Comparison of ENCODE assay signal across 13 cellular contexts in the genomic region with DNA sequence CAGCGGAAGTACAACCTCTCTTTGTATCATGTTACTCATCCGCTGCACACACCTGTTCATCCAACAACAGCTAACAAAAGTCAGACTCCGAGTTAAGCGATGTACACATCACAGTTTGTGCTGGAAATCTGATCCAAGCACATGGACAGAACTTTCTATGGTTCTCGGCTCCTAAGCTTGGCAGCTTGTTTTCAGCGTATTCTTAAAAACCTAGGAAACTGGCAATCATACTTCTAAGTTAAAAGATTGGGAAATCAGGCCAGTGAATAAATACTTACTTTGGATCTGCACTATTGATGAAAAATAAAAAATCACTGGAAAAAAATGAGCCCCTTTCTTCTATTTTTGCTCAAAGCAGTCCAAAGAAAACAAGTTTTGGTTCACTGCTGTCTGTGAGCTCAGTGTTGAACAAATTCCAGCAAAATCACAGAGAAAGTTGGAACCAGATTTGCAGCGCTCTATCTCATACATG.
DNase-seq lines count a peak whose midpoint lies in the region; ATAC-seq and TF ChIP-seq lines count a peak whose summit lies in the region.
"Had no signal": no experiment of that assay in that cellular context is flagged by ENCODE, and none has a peak within 500 bp of the region (broad histone marks: within the 10 kb centered on the region; RNA-seq: fewer than 3 reads in every experiment).

No MANE protein-coding gene starts in this region.

- no peaks in the 10 kb centered on the region for H3K27me3 ChIP-seq in GM23248 (replicated peaks; ENCODE audit: insufficient read depth)
- no peaks in the 10 kb centered on the region for H3K27me3 ChIP-seq in SJCRH30
- no peaks in the 10 kb centered on the region for H3K27me3 ChIP-seq in rectal smooth muscle tissue (ENCODE audit: control insufficient read depth, insufficient read depth, low read length)
- H3K27me3 ChIP-seq: breast epithelium had no signal

- H3F3A ChIP-seq in GM23248 (ENCODE audit: insufficient read depth): peaks cover 28% of the 10 kb centered on the region

- TF ChIP-seq CTCF in mucosa of descending colon (IDR thresholded peaks at IDR 0.05): no peak

- peak overlapping the region; percentile 59 for H3K4me3 ChIP-seq in GM23248
- peak overlapping the region; percentile 60 for H3K4me3 ChIP-seq in SJCRH30
- H3K4me3 ChIP-seq in rectal smooth muscle tissue (ENCODE audit: low read length): no peak overlapping the region
- H3K4me3 ChIP-seq in mucosa of descending colon: no peak overlapping the region
- H3K4me3 ChIP-seq: breast epithelium had no signal

- no peaks in the 10 kb centered on the region for H3K36me3 ChIP-seq in GM23248 (ENCODE audit: low read depth)
- H3K36me3 ChIP-seq in SJCRH30: no peaks in the 10 kb centered on the region
- H3K36me3 ChIP-seq in rectal smooth muscle tissue (ENCODE audit: control insufficient read depth, insufficient read depth, low read length): no peaks in the 10 kb centered on the region
- H3K36me3 ChIP-seq in mucosa of descending colon (ENCODE audit: low read depth): no peaks in the 10 kb centered on the region
- H3K36me3 ChIP-seq: breast epithelium had no signal

- H3K9me2 ChIP-seq in GM23248 (ENCODE audit: insufficient read depth): no peaks in the 10 kb centered on the region

- no peaks in the 10 kb centered on the region for H3K79me2 ChIP-seq in GM23248 (ENCODE audit: insufficient read depth)

- H3K9ac ChIP-seq in GM23248: peak overlapping the region; percentile 12
- H3K9ac ChIP-seq in rectal smooth muscle tissue (ENCODE audit: low read length): no peak overlapping the region

- 8% methylated on average over 7 of the region's 7 CpGs for WGBS in GM23248 (ENCODE audit: low coverage in 1 of 2, low lambda C conversion rate in 2 of 2, missing lambda C conversion rate in 2 of 2), 2 experiments

- ATAC-seq in Right ventricle myocardium inferior (peak; percentile 10), GM21825 (IDR thresholded peaks at IDR 0.05; ENCODE audit: unreplicated experiment) (no peak), GM21529 (IDR thresholded peaks at IDR 0.05; ENCODE audit: unreplicated experiment) (no peak), mucosa of descending colon (no peak), HG02571 (IDR thresholded peaks at IDR 0.05; ENCODE audit: unreplicated experiment) (no peak)
- ATAC-seq: foreskin keratinocyte, PC-3 had no signal

- intact Hi-C loops in Right ventricle myocardium inferior (cut with DNase I): loop anchor here (5.0 kb wide), 1 partner anchor 150 kb away; no protein-coding TSS in a partner anchor
- intact Hi-C loops in mucosa of descending colon (cut with DNase I, micrococcal nuclease): no loop called here

- peak overlapping the region; percentile 64 for H3K4me2 ChIP-seq in GM23248 (ENCODE audit: unreplicated experiment)

- no peaks in the 10 kb centered on the region for H4K20me1 ChIP-seq in GM23248 (ENCODE audit: insufficient read depth)

- H3K4me1 ChIP-seq in GM23248 (ENCODE audit: insufficient read depth) (peaks cover 31% of the 10 kb centered on the region), SJCRH30 (peaks cover 42% of the 10 kb centered on the region), rectal smooth muscle tissue (ENCODE audit: control insufficient read depth, insufficient read depth, low read length) (peaks cover 13% of the 10 kb centered on the region), mucosa of descending colon (ENCODE audit: low read depth) (no peaks in the 10 kb centered on the region)
- H3K4me1 ChIP-seq: breast epithelium, foreskin keratinocyte had no signal

- in situ Hi-C loops in GM23248 (cut with MboI): no loop called here

- DNase-seq in GM23248: peak; percentile 59
- peak; percentile 68 to 83 for DNase-seq in SJCRH30
- no peak for DNase-seq in Right ventricle myocardium inferior (ENCODE audit: missing footprints)
- no peak for DNase-seq in mucosa of descending colon
- DNase-seq: CD4-positive, alpha-beta T cell; foreskin keratinocyte; MM.1S; PC-3 had no signal

- H2AFZ ChIP-seq in GM23248: peak overlapping the region; percentile 7; the same call in 1 of the 2 replicates

- no peaks in the 10 kb centered on the region for H3K9me3 ChIP-seq in GM23248 (ENCODE audit: low read depth)
- no peaks in the 10 kb centered on the region for H3K9me3 ChIP-seq in SJCRH30 (replicated peaks)
- H3K9me3 ChIP-seq in mucosa of descending colon: no peaks in the 10 kb centered on the region
- H3K9me3 ChIP-seq: breast epithelium had no signal

- peak overlapping the region; percentile 8 for H3K27ac ChIP-seq in GM23248
- H3K27ac ChIP-seq in SJCRH30: peak overlapping the region; percentile 98
- peak overlapping the region; percentile 1 for H3K27ac ChIP-seq in rectal smooth muscle tissue (ENCODE audit: low read depth, low read length)
- H3K27ac ChIP-seq: foreskin keratinocyte had no signal

Comparison
In these comparisons a context has a peak if more than half of its experiments do, and no peak if none do; other contexts are left out.
1. DNase-seq: peak in GM23248 (single experiment) and SJCRH30 (2 of 2); none in Right ventricle myocardium inferior (single experiment) and mucosa of descending colon (0 of 3).
2. H3K27ac ChIP-seq: peak in every context shown above with its lines; median percentile 98 in SJCRH30; 8 in GM23248; 1 in rectal smooth muscle tissue.
3. H3K4me3 ChIP-seq: peak in GM23248 (single experiment) and SJCRH30 (single experiment); none in rectal smooth muscle tissue (single experiment) and mucosa of descending colon (single experiment).